ENCODE assay signal across 24 cellular contexts in the genomic region with DNA sequence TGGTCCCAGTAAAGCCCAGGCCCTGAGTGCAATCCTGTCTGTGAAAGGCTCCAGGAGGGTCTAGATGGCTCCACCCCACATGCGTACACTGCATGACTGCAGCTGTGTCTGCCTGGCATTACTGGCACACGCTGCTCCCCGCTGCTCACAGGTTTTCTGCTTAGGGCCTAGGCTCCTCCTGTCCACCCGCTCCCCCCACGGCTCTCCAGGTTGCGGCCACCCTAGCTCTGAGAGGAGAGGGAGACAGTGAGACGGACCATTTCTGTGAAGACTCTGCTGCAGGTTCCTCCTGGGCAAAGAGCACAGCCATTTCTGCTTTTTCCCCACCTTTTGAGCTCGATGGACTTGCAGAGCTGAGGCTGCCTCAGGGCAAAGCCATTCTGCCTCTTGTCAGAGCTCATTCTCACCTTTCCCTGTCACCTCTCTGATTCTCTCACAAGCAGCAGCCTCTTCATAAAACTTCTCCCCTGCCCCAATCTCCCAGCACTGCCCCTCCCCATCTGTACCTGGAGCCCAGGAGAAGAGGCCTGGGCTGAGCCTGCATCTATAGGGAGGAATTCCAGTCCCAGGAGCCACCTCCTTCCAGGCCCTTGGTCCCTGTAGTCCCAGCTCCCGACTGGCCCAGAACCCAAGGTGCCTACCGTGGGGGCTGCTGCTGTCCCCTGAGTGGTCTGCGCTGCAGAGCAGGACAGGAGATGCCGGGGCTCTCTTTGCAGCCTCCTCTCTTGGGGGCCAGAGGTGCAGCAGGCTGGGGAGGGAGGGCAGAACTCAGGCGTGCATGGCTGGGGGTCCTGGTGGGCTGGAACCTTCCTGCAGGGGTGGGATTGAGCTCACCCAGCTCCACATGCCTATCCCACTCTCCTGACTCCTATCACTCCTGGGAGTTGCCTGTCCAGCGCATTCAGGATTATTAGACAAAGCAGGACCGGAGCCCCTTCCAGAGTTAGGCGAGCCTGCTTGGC.
"Had no signal": no experiment of that assay in that cellular context is flagged by ENCODE, and none has a peak within 500 bp of the region (broad histone marks: within the 10 kb centered on the region; RNA-seq: fewer than 3 reads in every experiment).

No MANE protein-coding gene starts in this region.

- H3K9me3 Mint-ChIP-seq: activated naive CD4-positive, alpha-beta T cell treated with anti-CD3 and anti-CD28 coated beads, Interleukin-2, amount 50 U/mL, for 72 hours; activated T-cell treated with anti-CD3 and anti-CD28 coated beads, Interleukin-2, amount 50 U/mL, for 72 hours; activated T-helper 2 cell treated with anti-CD3 and anti-CD28 coated beads, Interferon-gamma antibody, Interleukin-2, Interleukin-4, amounts not matched to agents 10 μg/mL and 5 μg/mL and 100 μg/mL, durations not matched to agents 14 hours and 24 hours and 36 hours; T-cell had no signal

- H3K27ac ChIP-seq: SK-N-MC, VCaP had no signal

- H3K4me1 Mint-ChIP-seq: activated CD4-positive, alpha-beta T cell treated with anti-CD3 and anti-CD28 coated beads for 36 hours; T-cell had no signal

- H3K4me3 ChIP-seq: SK-N-MC had no signal

- H3K27ac Mint-ChIP-seq: activated CD4-positive, alpha-beta T cell treated with anti-CD3 and anti-CD28 coated beads for 36 hours; activated naive CD4-positive, alpha-beta T cell treated with anti-CD3 and anti-CD28 coated beads, Interleukin-2, amount 50 U/mL, for 72 hours; activated T-cell treated with anti-CD3 and anti-CD28 coated beads, Interleukin-2, amount 50 U/mL, for 72 hours; activated T-helper 2 cell treated with anti-CD3 and anti-CD28 coated beads, Interferon-gamma antibody, Interleukin-2, Interleukin-4, amounts not matched to agents 10 μg/mL and 5 μg/mL and 100 μg/mL, durations not matched to agents 14 hours and 24 hours and 36 hours; T-cell had no signal

- H3K4me3 Mint-ChIP-seq: activated CD4-positive, alpha-beta T cell treated with anti-CD3 and anti-CD28 coated beads for 36 hours; activated T-cell treated with anti-CD3 and anti-CD28 coated beads, Interleukin-2, amount 50 U/mL, for 72 hours; T-cell had no signal

- ATAC-seq: activated CD4-positive, alpha-beta T cell treated with anti-CD3 and anti-CD28 coated beads for 36 hours; activated naive CD4-positive, alpha-beta T cell treated with anti-CD3 and anti-CD28 coated beads, Interleukin-2, amount 50 U/mL, for 72 hours; activated T-cell treated with anti-CD3 and anti-CD28 coated beads, Interleukin-2, amount 50 U/mL, for 72 hours; PC-3; T-cell had no signal

- H3K36me3 Mint-ChIP-seq: activated naive CD4-positive, alpha-beta T cell treated with anti-CD3 and anti-CD28 coated beads, Interleukin-2, amount 50 U/mL, for 72 hours; T-cell had no signal

- DNase-seq: activated CD4-positive, alpha-beta T cell treated with anti-CD3 and anti-CD28 coated beads for 36 hours; activated CD4-positive, alpha-beta T cell treated with anti-CD3 and anti-CD28 coated beads, Interleukin-2, amount 50 U/mL, for 1 hour; activated CD4-positive, CD25-positive, alpha-beta regulatory T cell; activated CD8-positive, alpha-beta memory T cell treated with anti-CD3 and anti-CD28 coated beads for 24 hours; activated naive CD4-positive, alpha-beta T cell; activated T-cell treated with anti-CD3 and anti-CD28 coated beads, Interleukin-2, amount 50 U/mL, for 72 hours; cerebellar nuclear complex; IMR-90; Kasumi-1; KBM-7; NCI-H1105 treated with DMSO at 0.1 percent for 48 hours; NCI-H146; NCI-H187 treated with DMSO at 0.1 percent for 48 hours; NCI-H2081 treated with DMSO at 0.1 percent for 48 hours; NCI-H446; NCI-H524; PC-3; T-cell; T-helper 2 cell; T1000 had no signal
